19 cellular contexts compared by ENCODE assay signal in the genomic region with DNA sequence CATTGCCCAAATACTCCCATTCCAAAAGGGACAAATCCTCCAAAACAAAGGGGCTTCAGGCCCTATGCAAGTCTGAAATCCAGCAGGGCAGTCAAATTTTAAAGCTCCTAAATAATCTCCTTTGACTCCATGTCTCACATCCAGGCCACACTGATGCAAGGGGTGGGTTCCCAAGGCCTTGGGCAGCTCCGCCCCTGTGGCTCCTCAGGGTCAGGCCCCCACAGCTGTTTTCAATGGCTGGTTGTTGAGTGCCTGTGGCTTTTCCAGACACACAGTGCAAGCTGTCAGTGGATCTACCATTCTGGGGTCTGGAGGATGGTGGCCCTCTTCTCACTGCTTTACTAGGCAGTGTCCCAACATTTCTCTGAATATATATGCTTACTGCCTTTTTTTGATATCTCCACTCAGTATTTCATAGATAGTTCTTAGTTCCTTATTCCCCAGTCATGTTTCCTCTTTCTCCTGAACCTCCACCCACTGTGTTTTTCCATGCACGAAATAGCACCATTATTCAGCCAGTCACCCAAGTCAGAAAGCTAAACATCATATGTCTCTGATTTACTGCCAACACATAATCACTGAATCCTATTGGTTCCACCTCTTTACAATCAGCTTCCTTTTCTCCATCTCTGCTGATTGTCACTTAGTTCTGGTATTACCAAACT.
A peak's percentile ranks its signal among the peaks of the same experiment; 100 is the strongest.
DNase-seq lines count a peak whose midpoint lies in the region; ATAC-seq and TF ChIP-seq lines count a peak whose summit lies in the region.
"Had no signal": no experiment of that assay in that cellular context is flagged by ENCODE, and none has a peak within 500 bp of the region (broad histone marks: within the 10 kb centered on the region; RNA-seq: fewer than 3 reads in every experiment).

No MANE protein-coding gene starts in this region.

- intact Hi-C loops in left ventricle myocardium superior (cut with micrococcal nuclease) (no loop called here), cardiac septum (cut with DNase I) (no loop called here), left colon (cut with DNase I, micrococcal nuclease) (no loop called here)

- no peak overlapping the region for H3K4me3 ChIP-seq in suprapubic skin
- H3K4me3 ChIP-seq: body of pancreas, heart left ventricle, uterus had no signal

- DNase-seq in left ventricle myocardium superior = no peak
- no peak for DNase-seq in cardiac septum (ENCODE audit: low spot score)
- DNase-seq in NOMO-1 treated with dmso at 0.1 percent for 144 hours (lab: John Stamatoyannopoulos, UW; ENCODE audit: unreplicated experiment) = peak; percentile 92
- DNase-seq in left colon = no peak
- no peak for DNase-seq in suprapubic skin (ENCODE audit: low spot score in 2 of 2)
- DNase-seq in hippocampal formation (lab: John Stamatoyannopoulos, UW) = no peak
- DNase-seq in RKO (ENCODE audit: low spot score) = no peak
- DNase-seq: ACHN; activated CD4-positive, alpha-beta T cell treated with anti-CD3 and anti-CD28 coated beads for 4 hours; activated naive CD4-positive, alpha-beta T cell treated with anti-CD3 and anti-CD28 coated beads, Interleukin-2, amount 10 ng/mL, durations not matched to agents 7 days and 5 days; heart left ventricle; kidney; NCI-H1436 treated with DMSO at 0.1 percent for 48 hours; NCI-H748 treated with DMSO at 0.1 percent for 48 hours; posterior cingulate gyrus; uterus had no signal

- no peaks in the 10 kb centered on the region for H3K27me3 ChIP-seq in suprapubic skin
- H3K27me3 ChIP-seq: body of pancreas, heart left ventricle, uterus had no signal

- peak overlapping the region; percentile 24 for H3K27ac ChIP-seq in suprapubic skin
- H3K27ac ChIP-seq: body of pancreas, uterus had no signal

- no peak for TF ChIP-seq EP300 in suprapubic skin (IDR thresholded peaks at IDR 0.05)

- peak; percentile 48 for ATAC-seq in left ventricle myocardium superior
- peak; percentile 25 for ATAC-seq in left colon
- no peak for ATAC-seq in HG03097 (IDR thresholded peaks at IDR 0.05; ENCODE audit: low FRiP score, unreplicated experiment)
- ATAC-seq: body of pancreas, esophagus mucosa had no signal

- H3K36me3 ChIP-seq in suprapubic skin = no peaks in the 10 kb centered on the region
- H3K36me3 ChIP-seq: heart left ventricle, uterus had no signal

- TF ChIP-seq CTCF in suprapubic skin (IDR thresholded peaks at IDR 0.05) = no peak

- TF ChIP-seq POLR2A in suprapubic skin (IDR thresholded peaks at IDR 0.05) = no peak

- H3K4me1 ChIP-seq in suprapubic skin = no peaks in the 10 kb centered on the region
- H3K4me1 ChIP-seq: body of pancreas, uterus had no signal

- 80% methylated on average over 2 of the region's 2 CpGs for WGBS in suprapubic skin

- H3K9me3 ChIP-seq in suprapubic skin = no peaks in the 10 kb centered on the region
- H3K9me3 ChIP-seq: body of pancreas, heart left ventricle, uterus had no signal
